8 cellular contexts compared by ENCODE assay signal in the genomic region with DNA sequence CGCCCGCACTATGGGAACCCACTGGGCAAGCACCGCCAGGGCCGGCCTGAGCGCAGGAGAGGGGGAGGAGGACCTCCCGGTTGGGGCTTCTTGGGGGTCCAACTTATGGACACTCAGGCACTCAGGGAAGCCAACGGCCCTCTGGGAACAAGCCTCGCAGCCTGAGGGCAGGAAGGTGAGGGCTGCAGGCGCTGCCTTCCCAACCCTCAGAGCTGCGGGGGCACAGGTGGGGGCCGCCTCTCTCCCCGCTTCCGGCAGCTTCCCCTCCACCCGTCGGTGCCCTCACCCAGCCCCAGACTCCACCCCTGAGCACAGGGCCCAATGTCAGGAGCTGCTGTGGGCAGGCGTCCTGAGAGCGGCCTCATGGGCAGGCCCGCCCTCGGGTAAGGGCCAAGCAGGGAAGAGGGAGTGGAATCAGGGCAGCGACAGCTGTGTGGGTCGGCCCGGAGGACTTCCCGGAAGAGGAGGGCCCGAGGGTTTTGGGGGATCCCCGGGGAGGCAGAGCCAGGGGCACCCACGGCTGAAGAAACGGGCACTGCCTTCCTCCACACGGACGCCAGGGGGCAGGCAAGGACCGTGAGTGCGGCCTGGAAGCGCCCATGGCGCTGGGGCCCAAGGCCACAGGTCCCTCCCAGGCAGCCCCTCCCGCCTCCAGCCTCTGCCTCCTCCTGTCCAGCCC. TPM values are rescaled to one million over a fixed set of nuclear protein-coding genes. Genes with fewer than 3 reads are reported as not detected.
A peak's percentile ranks its signal among the peaks of the same experiment; 100 is the strongest.
DNase-seq lines count a peak whose midpoint lies in the region; FAIRE-seq and TF ChIP-seq lines count a peak whose summit lies in the region.

No MANE protein-coding gene starts in this region.

- H3K27me3 ChIP-seq in testis: no peaks in the 10 kb centered on the region

- peak; percentile 80 for DNase-seq in GF-D8 (lab: John Stamatoyannopoulos, UW)
- peak; percentile 99 for DNase-seq in H54 (ENCODE audit: insufficient read length, low spot score)
- DNase-seq in activated effector memory CD4-positive, alpha-beta T cell treated with anti-CD3 and anti-CD28 coated beads, Interleukin-2, amount 50 U/mL, for 16 hours: peak; percentile 97
- DNase-seq in foreskin melanocyte: peak; percentile 83
- peak in 48 of 56 donors; percentile 7 to 81 (median 44) for DNase-seq in nucleus accumbens (lab: John Stamatoyannopoulos, UW)
- peak; percentile 73 for DNase-seq in testis

- H3K36me3 ChIP-seq in testis (ENCODE audit: low read depth, missing control alignments): no peaks in the 10 kb centered on the region

- TF ChIP-seq POLR2A in H54 (IDR thresholded peaks at IDR 0.05; ENCODE audit: low read depth, low read length) (peak; percentile 39; the same call in 1 of the 2 replicates), Raji (IDR thresholded peaks at IDR 0.05; ENCODE audit: insufficient read depth, low read depth, low read length) (peak; percentile 65; the same call in 1 of the 2 replicates), testis (IDR thresholded peaks at IDR 0.05) (no peak)

- TF ChIP-seq CTCF in LNCAP (IDR thresholded peaks at IDR 0.05): peak; percentile 84
- TF ChIP-seq CTCF in testis (IDR thresholded peaks at IDR 0.05): peak; percentile 84 to 89 (median 87)

- H3K9me3 ChIP-seq in testis: no peaks in the 10 kb centered on the region

- no peak overlapping the region for H3K4me3 ChIP-seq in testis

- H3K4me1 ChIP-seq in testis: peaks cover 10% of the 10 kb centered on the region

- H3K27ac ChIP-seq in testis: no peak overlapping the region

- WGBS in testis, 2 donors: 16 to 28% methylated on average over 16 to 34 of the region's 34 CpGs

- intact Hi-C loops in testis (cut with DNase I; ENCODE audit: low total_unique reads): loop anchor here (5.0 kb wide), 1 partner anchor 440 kb away; a partner anchor contains a TSS

- peak; percentile 87 for FAIRE-seq in H54 (lab: Jason Lieb, UNC)

RNA-seq across cellular contexts. Expression of a gene that starts 0.5 kb away (rescaled TPM):
- under 1 TPM in 1 of 2 donors, not detected in 1; 0.37 TPM for total RNA-seq in testis
- polyA plus RNA-seq in testis (ENCODE audit: insufficient read depth, low read depth, low replicate concordance): 0.26 TPM

RNA-seq across cellular contexts. Expression of a gene that starts 9.9 kb away (rescaled TPM):
- under 1 TPM; 0.19 to 0.24 TPM for total RNA-seq in testis
- polyA plus RNA-seq in testis (ENCODE audit: insufficient read depth, low read depth, low replicate concordance): 0.42 TPM

RNA-seq across cellular contexts. Expression of a gene that starts 16.3 kb away (rescaled TPM):
- total RNA-seq in testis: 100 to 1,000 TPM in 1 of 2 donors, 10 to 100 TPM in 1; 85.4 to 121 TPM
- polyA plus RNA-seq in testis (ENCODE audit: insufficient read depth, low read depth, low replicate concordance): 147 TPM

RNA-seq across cellular contexts. Expression of a gene that starts 17.1 kb away (rescaled TPM):
- 100 to 1,000 TPM; 431 to 529 TPM for total RNA-seq in testis
- 207 TPM for polyA plus RNA-seq in testis (ENCODE audit: insufficient read depth, low read depth, low replicate concordance)

RNA-seq across cellular contexts. Expression of a gene that starts 36.4 kb away (rescaled TPM):
- 10 to 100 TPM; 13.5 to 22.9 TPM for total RNA-seq in testis
- 7.1 TPM for polyA plus RNA-seq in testis (ENCODE audit: insufficient read depth, low read depth, low replicate concordance)

Comparison
In these comparisons a context has a peak if more than half of its experiments do, and no peak if none do; other contexts are left out.
1. DNase-seq: peak in every context shown above with its lines; median percentile 99 in H54; 97 in activated effector memory CD4-positive, alpha-beta T cell treated with anti-CD3 and anti-CD28 coated beads, Interleukin-2, amount 50 U/mL, for 16 hours; 83 in foreskin melanocyte; 80 in GF-D8; 73 in testis; 44 in nucleus accumbens.